Comparison of ENCODE assay signal across 1 cellular context in the genomic region with DNA sequence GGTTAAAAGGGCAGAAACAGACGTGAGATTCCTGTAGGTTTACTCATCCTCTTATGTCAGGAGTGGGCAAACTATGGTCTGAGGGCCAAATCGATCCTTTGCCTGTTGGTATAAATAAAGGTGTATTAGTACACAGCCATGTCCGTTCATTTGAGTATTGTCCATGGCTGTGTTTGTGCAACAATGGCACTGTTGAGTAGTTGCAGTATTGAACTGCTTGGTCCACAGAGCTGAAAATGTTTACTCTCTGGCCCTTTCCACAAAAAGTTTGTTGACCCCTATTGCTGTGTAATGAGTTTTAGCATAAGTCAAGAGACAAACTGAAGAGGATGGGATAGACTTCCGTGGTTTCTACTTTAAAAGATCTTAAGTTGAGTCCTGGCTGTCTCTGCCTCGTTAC.
TF ChIP-seq lines count a peak whose summit lies in the region.

No MANE protein-coding gene starts in this region.

TF ChIP-seq in GM23338, 12 proteins besides CTCF, POLR2A, EP300 and RAD21 (continued from another document):
- TF ChIP-seq, protein P1, sequence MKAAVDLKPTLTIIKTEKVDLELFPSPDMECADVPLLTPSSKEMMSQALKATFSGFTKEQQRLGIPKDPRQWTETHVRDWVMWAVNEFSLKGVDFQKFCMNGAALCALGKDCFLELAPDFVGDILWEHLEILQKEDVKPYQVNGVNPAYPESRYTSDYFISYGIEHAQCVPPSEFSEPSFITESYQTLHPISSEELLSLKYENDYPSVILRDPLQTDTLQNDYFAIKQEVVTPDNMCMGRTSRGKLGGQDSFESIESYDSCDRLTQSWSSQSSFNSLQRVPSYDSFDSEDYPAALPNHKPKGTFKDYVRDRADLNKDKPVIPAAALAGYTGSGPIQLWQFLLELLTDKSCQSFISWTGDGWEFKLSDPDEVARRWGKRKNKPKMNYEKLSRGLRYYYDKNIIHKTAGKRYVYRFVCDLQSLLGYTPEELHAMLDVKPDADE (IDR thresholded peaks at IDR 0.05), result no peak
- TF ChIP-seq, protein P2, sequence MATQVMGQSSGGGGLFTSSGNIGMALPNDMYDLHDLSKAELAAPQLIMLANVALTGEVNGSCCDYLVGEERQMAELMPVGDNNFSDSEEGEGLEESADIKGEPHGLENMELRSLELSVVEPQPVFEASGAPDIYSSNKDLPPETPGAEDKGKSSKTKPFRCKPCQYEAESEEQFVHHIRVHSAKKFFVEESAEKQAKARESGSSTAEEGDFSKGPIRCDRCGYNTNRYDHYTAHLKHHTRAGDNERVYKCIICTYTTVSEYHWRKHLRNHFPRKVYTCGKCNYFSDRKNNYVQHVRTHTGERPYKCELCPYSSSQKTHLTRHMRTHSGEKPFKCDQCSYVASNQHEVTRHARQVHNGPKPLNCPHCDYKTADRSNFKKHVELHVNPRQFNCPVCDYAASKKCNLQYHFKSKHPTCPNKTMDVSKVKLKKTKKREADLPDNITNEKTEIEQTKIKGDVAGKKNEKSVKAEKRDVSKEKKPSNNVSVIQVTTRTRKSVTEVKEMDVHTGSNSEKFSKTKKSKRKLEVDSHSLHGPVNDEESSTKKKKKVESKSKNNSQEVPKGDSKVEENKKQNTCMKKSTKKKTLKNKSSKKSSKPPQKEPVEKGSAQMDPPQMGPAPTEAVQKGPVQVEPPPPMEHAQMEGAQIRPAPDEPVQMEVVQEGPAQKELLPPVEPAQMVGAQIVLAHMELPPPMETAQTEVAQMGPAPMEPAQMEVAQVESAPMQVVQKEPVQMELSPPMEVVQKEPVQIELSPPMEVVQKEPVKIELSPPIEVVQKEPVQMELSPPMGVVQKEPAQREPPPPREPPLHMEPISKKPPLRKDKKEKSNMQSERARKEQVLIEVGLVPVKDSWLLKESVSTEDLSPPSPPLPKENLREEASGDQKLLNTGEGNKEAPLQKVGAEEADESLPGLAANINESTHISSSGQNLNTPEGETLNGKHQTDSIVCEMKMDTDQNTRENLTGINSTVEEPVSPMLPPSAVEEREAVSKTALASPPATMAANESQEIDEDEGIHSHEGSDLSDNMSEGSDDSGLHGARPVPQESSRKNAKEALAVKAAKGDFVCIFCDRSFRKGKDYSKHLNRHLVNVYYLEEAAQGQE (IDR thresholded peaks at IDR 0.05; ENCODE audit: unreplicated experiment), result no peak
- TF ChIP-seq NANOG (IDR thresholded peaks at IDR 0.05; ENCODE audit: borderline replicate concordance) (no peak), ZNF331 (CRISPR knock-in tag; IDR thresholded peaks at IDR 0.05; ENCODE audit: low read depth) (no peak), STAT1 (IDR thresholded peaks at IDR 0.05; ENCODE audit: unreplicated experiment) (no peak), POLR2AphosphoS5 (IDR thresholded peaks at IDR 0.05; ENCODE audit: low read depth) (no peak), JUNB (IDR thresholded peaks at IDR 0.05; ENCODE audit: unreplicated experiment) (no peak), ZNF114 (CRISPR knock-in tag; IDR thresholded peaks at IDR 0.05) (no peak)
- TF ChIP-seq, protein P3, sequence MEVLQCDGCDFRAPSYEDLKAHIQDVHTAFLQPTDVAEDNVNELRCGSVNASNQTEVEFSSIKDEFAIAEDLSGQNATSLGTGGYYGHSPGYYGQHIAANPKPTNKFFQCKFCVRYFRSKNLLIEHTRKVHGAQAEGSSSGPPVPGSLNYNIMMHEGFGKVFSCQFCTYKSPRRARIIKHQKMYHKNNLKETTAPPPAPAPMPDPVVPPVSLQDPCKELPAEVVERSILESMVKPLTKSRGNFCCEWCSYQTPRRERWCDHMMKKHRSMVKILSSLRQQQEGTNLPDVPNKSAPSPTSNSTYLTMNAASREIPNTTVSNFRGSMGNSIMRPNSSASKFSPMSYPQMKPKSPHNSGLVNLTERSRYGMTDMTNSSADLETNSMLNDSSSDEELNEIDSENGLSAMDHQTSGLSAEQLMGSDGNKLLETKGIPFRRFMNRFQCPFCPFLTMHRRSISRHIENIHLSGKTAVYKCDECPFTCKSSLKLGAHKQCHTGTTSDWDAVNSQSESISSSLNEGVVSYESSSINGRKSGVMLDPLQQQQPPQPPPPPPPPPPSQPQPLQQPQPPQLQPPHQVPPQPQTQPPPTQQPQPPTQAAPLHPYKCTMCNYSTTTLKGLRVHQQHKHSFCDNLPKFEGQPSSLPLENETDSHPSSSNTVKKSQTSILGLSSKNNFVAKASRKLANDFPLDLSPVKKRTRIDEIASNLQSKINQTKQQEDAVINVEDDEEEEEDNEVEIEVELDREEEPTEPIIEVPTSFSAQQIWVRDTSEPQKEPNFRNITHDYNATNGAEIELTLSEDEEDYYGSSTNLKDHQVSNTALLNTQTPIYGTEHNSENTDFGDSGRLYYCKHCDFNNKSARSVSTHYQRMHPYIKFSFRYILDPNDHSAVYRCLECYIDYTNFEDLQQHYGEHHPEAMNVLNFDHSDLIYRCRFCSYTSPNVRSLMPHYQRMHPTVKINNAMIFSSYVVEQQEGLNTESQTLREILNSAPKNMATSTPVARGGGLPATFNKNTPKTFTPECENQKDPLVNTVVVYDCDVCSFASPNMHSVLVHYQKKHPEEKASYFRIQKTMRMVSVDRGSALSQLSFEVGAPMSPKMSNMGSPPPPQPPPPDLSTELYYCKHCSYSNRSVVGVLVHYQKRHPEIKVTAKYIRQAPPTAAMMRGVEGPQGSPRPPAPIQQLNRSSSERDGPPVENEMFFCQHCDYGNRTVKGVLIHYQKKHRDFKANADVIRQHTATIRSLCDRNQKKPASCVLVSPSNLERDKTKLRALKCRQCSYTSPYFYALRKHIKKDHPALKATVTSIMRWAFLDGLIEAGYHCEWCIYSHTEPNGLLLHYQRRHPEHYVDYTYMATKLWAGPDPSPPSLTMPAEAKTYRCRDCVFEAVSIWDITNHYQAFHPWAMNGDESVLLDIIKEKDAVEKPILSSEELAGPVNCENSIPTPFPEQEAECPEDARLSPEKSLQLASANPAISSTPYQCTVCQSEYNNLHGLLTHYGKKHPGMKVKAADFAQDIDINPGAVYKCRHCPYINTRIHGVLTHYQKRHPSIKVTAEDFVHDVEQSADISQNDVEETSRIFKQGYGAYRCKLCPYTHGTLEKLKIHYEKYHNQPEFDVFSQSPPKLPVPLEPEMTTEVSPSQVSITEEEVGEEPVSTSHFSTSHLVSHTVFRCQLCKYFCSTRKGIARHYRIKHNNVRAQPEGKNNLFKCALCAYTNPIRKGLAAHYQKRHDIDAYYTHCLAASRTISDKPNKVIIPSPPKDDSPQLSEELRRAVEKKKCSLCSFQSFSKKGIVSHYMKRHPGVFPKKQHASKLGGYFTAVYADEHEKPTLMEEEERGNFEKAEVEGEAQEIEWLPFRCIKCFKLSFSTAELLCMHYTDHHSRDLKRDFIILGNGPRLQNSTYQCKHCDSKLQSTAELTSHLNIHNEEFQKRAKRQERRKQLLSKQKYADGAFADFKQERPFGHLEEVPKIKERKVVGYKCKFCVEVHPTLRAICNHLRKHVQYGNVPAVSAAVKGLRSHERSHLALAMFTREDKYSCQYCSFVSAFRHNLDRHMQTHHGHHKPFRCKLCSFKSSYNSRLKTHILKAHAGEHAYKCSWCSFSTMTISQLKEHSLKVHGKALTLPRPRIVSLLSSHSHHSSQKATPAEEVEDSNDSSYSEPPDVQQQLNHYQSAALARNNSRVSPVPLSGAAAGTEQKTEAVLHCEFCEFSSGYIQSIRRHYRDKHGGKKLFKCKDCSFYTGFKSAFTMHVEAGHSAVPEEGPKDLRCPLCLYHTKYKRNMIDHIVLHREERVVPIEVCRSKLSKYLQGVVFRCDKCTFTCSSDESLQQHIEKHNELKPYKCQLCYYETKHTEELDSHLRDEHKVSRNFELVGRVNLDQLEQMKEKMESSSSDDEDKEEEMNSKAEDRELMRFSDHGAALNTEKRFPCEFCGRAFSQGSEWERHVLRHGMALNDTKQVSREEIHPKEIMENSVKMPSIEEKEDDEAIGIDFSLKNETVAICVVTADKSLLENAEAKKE (CRISPR knock-in tag; IDR thresholded peaks at IDR 0.05), result no peak
